Comparison of ENCODE assay signal across 11 cellular contexts in the genomic region with DNA sequence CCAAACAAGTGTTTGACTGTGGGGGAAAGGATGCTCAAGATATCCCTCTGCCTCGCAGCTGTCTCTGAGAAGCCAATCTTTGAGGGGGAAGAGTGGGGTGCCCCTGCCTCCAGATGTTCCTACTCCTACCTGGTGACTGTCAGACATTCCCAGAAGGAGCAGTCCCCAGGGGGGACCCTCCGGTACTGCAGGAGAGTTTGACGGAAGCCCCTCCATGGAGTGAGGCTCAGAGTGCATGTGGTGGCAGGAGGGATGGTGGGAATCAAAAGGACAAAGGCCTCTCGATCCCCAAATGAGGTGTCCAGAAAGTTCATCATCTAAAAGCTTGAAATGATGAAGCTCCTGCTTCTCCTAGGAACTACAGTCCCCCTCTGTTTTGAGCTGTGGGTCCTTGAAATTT. TPM values are rescaled to one million over a fixed set of nuclear protein-coding genes. Genes with fewer than 3 reads are reported as not detected.
DNase-seq lines count a peak whose midpoint lies in the region; ATAC-seq and TF ChIP-seq lines count a peak whose summit lies in the region.
"Had no signal": no experiment of that assay in that cellular context is flagged by ENCODE, and none has a peak within 500 bp of the region (broad histone marks: within the 10 kb centered on the region; RNA-seq: fewer than 3 reads in every experiment).

No MANE protein-coding gene starts in this region.

- no peaks in the 10 kb centered on the region for H3K27me3 Mint-ChIP-seq in activated CD8-positive, alpha-beta T cell treated with anti-CD3 and anti-CD28 coated beads for 36 hours
- H3K27me3 Mint-ChIP-seq: CD4-positive, CD25-positive, alpha-beta regulatory T cell; IgD-negative memory B cell had no signal

- no peak overlapping the region for H2AFZ ChIP-seq in parathyroid adenoma
- H2AFZ ChIP-seq: GM23248 had no signal

- H3K27ac ChIP-seq in 22Rv1 (peak overlapping the region; percentile 17), BLaER1 (peak overlapping the region; percentile 3; the same call in 1 of the 2 replicates), body of pancreas (peak overlapping the region in 3 of 4 donors; percentile 49 to 58 (median 49)), parathyroid adenoma (peak overlapping the region; percentile 82)
- H3K27ac ChIP-seq: GM23248 had no signal

- peaks cover 19% of the 10 kb centered on the region for H3K4me1 Mint-ChIP-seq in activated CD8-positive, alpha-beta T cell treated with anti-CD3 and anti-CD28 coated beads for 36 hours (ENCODE audit: low read depth)

- 33 to 75% methylated on average over 1 to 4 of the region's 4 CpGs for WGBS in body of pancreas, 2 donors

- TF ChIP-seq POLR2A in body of pancreas (IDR thresholded peaks at IDR 0.05), result no peak

- no peak for DNase-seq in body of pancreas
- no peak for DNase-seq in activated naive CD4-positive, alpha-beta T cell treated with Interleukin-2 at 50 U/mL for 16 hours
- DNase-seq in activated CD8-positive, alpha-beta T cell treated with anti-CD3 and anti-CD28 coated beads for 36 hours, result no peak
- DNase-seq: CD4-positive, CD25-positive, alpha-beta regulatory T cell; DMS 273 treated with DMSO at 0.1 percent for 48 hours; GM23248 had no signal

- H3K4me3 ChIP-seq in BLaER1, result no peak overlapping the region
- H3K4me3 ChIP-seq in body of pancreas, result no peak overlapping the region
- peak overlapping the region; percentile 40 for H3K4me3 ChIP-seq in parathyroid adenoma (ENCODE audit: low read depth, low read length)
- H3K4me3 ChIP-seq: GM23248 had no signal

- intact Hi-C loops in body of pancreas (cut with DNase I), result no loop called here
- intact Hi-C loops in activated CD8-positive, alpha-beta T cell treated with anti-CD3 and anti-CD28 coated beads for 36 hours (cut with micrococcal nuclease), result no loop called here

- CTCF ChIA-PET in activated CD8-positive, alpha-beta T cell treated with anti-CD3 and anti-CD28 coated beads for 36 hours (lab: Charles Lee), result interaction anchor here (1.2 to 1.3 kb wide), 2 partner anchors 103 to 207 kb away, joined by 4 to 5 read pairs; no protein-coding TSS in a partner anchor

- ATAC-seq in body of pancreas (no peak), GM19328 (IDR thresholded peaks at IDR 0.05; ENCODE audit: unreplicated experiment) (no peak)
- no peak for ATAC-seq in activated CD8-positive, alpha-beta T cell treated with anti-CD3 and anti-CD28 coated beads for 36 hours

- peaks cover 26% of the 10 kb centered on the region for H3K36me3 ChIP-seq in BLaER1
- no peaks in the 10 kb centered on the region for H3K36me3 ChIP-seq in body of pancreas (replicated peaks in 1 of 2; ENCODE audit: insufficient read depth in 1 of 2, low read depth in 2 of 2)
- no peaks in the 10 kb centered on the region for H3K36me3 ChIP-seq in parathyroid adenoma (ENCODE audit: control insufficient read depth, insufficient read depth, low read length)

- H3K36me3 Mint-ChIP-seq in activated CD8-positive, alpha-beta T cell treated with anti-CD3 and anti-CD28 coated beads for 36 hours (ENCODE audit: low read depth), result no peaks in the 10 kb centered on the region
- H3K36me3 Mint-ChIP-seq: CD4-positive, CD25-positive, alpha-beta regulatory T cell had no signal

- H3K79me2 ChIP-seq in parathyroid adenoma, result no peaks in the 10 kb centered on the region

- H3K9me3 ChIP-seq in BLaER1, result no peaks in the 10 kb centered on the region
- H3K9me3 ChIP-seq in body of pancreas, result no peaks in the 10 kb centered on the region
- H3K9me3 ChIP-seq in parathyroid adenoma (ENCODE audit: control insufficient read depth, low read length), result no peaks in the 10 kb centered on the region

- no peaks in the 10 kb centered on the region for H3K9me3 Mint-ChIP-seq in activated CD8-positive, alpha-beta T cell treated with anti-CD3 and anti-CD28 coated beads for 36 hours
- H3K9me3 Mint-ChIP-seq: CD4-positive, CD25-positive, alpha-beta regulatory T cell; IgD-negative memory B cell had no signal

- H3K27me3 ChIP-seq in BLaER1 (no peaks in the 10 kb centered on the region), body of pancreas (no peaks in the 10 kb centered on the region), parathyroid adenoma (ENCODE audit: control insufficient read depth, insufficient read depth, low read length) (no peaks in the 10 kb centered on the region)

- POLR2A ChIA-PET in activated CD8-positive, alpha-beta T cell treated with anti-CD3 and anti-CD28 coated beads for 36 hours (lab: Charles Lee), result no interaction called here

- H3K9ac ChIP-seq in BLaER1 (0 out of 2 replicates have a peak overlapping the region, but pooled peaks have one; percentile 34), parathyroid adenoma (no peak overlapping the region)
- H3K9ac ChIP-seq: GM23248 had no signal

- H3K4me2 ChIP-seq in BLaER1 (no peak overlapping the region), parathyroid adenoma (ENCODE audit: low read length) (peak overlapping the region; percentile 67)

- H4K20me1 ChIP-seq in BLaER1, result no peaks in the 10 kb centered on the region

- TF ChIP-seq CTCF in 22Rv1 (IDR thresholded peaks at IDR 0.05) (no peak), body of pancreas (IDR thresholded peaks at IDR 0.05) (no peak), parathyroid adenoma (IDR thresholded peaks at IDR 0.05) (no peak)
- no peak for TF ChIP-seq CTCF in activated CD8-positive, alpha-beta T cell treated with anti-CD3 and anti-CD28 coated beads for 36 hours (IDR thresholded peaks at IDR 0.05)

- peaks cover 59% of the 10 kb centered on the region for H3K4me1 ChIP-seq in BLaER1
- H3K4me1 ChIP-seq in body of pancreas, result peaks cover 68% of the 10 kb centered on the region
- peaks cover 39% of the 10 kb centered on the region for H3K4me1 ChIP-seq in parathyroid adenoma

- H3K4me3 Mint-ChIP-seq in activated CD8-positive, alpha-beta T cell treated with anti-CD3 and anti-CD28 coated beads for 36 hours, result no peak overlapping the region

- H3K27ac Mint-ChIP-seq in activated CD8-positive, alpha-beta T cell treated with anti-CD3 and anti-CD28 coated beads for 36 hours, result no peak overlapping the region
- H3K27ac Mint-ChIP-seq: CD4-positive, CD25-positive, alpha-beta regulatory T cell had no signal

RNA-seq across cellular contexts. Expression of gene SLC27A3, which starts 5.3 kb away (rescaled TPM):
- total RNA-seq in body of pancreas, result 10 to 100 TPM; 15.0 to 21.1 TPM
- total RNA-seq in activated CD8-positive, alpha-beta T cell treated with anti-CD3 and anti-CD28 coated beads for 36 hours, result 1 to 10 TPM; 7.2 to 10.0 TPM

RNA-seq across cellular contexts. Expression of gene INTS3, which starts 52.7 kb away (rescaled TPM):
- 10 to 100 TPM; 25.4 to 33.3 TPM for total RNA-seq in body of pancreas
- total RNA-seq in activated CD8-positive, alpha-beta T cell treated with anti-CD3 and anti-CD28 coated beads for 36 hours, result 10 to 100 TPM; 45.0 to 45.5 TPM

Comparison
In these comparisons a context has a peak if more than half of its experiments do, and no peak if none do; other contexts are left out.
1. H3K27ac ChIP-seq: peak in every context shown above with its lines; median percentile 82 in parathyroid adenoma; 49 in body of pancreas; 17 in 22Rv1; 3 in BLaER1.